In genomic region chr3:24521306-24522154, GRCh38 we compare ENCODE assay signal across 8 cellular contexts. TPM values are rescaled to one million over a fixed set of nuclear protein-coding genes. Genes with fewer than 3 reads are reported as not detected.
DNase-seq lines count a peak whose midpoint lies in the region; ATAC-seq and TF ChIP-seq lines count a peak whose summit lies in the region.

No MANE protein-coding gene starts in this region.

- DNase-seq in GM12865 (ENCODE audit: low read depth) (peak; percentile 24), NCI-H1092 treated with DMSO at 0.1 percent for 48 hours (lab: John Stamatoyannopoulos, UW) (peak; percentile 28), right lobe of liver (peak; percentile 67 to 75 (median 70)), SIG-M5 (lab: John Stamatoyannopoulos, UW) (no peak), RKO (ENCODE audit: low spot score) (no peak), NCI-H2227 (lab: John Stamatoyannopoulos, UW; ENCODE audit: unreplicated experiment) (no peak)

- peak overlapping the region; percentile 48 to 55 for H3K9ac ChIP-seq in stomach smooth muscle (ENCODE audit: low read length in 2 of 2)

- no peak for TF ChIP-seq POLR2A in right lobe of liver (IDR thresholded peaks at IDR 0.05)

- TF ChIP-seq CTCF in GM12865 (IDR thresholded peaks at IDR 0.05; ENCODE audit: insufficient read depth, low read depth, low read length, missing control alignments) (no peak), right lobe of liver (IDR thresholded peaks at IDR 0.05) (peak in 2 of 4 donors; percentile 16 to 26)

- ATAC-seq in right lobe of liver, result peak; percentile 73 to 85 (median 84)

- no peaks in the 10 kb centered on the region for H3K9me3 ChIP-seq in ectodermal cell (ENCODE audit: control insufficient read depth, low read length)
- no peaks in the 10 kb centered on the region for H3K9me3 ChIP-seq in right lobe of liver
- no peaks in the 10 kb centered on the region for H3K9me3 ChIP-seq in stomach smooth muscle (ENCODE audit: control insufficient read depth in 2 of 2, low read length in 2 of 2)

- no peaks in the 10 kb centered on the region for H3K36me3 ChIP-seq in ectodermal cell (ENCODE audit: control insufficient read depth, insufficient read depth, low read length)
- no peaks in the 10 kb centered on the region for H3K36me3 ChIP-seq in right lobe of liver
- no peaks in the 10 kb centered on the region for H3K36me3 ChIP-seq in stomach smooth muscle (ENCODE audit: control insufficient read depth in 2 of 2, insufficient read depth in 2 of 2, low read length in 2 of 2)

- H3K4me3 ChIP-seq in GM12865 (ENCODE audit: low read depth, low read length) (no peak overlapping the region), ectodermal cell (ENCODE audit: insufficient read depth, low read depth, low read length) (peak overlapping the region; percentile 50), right lobe of liver (peak overlapping the region; percentile 63 to 79 (median 67)), stomach smooth muscle (ENCODE audit: low read length in 2 of 2) (peak overlapping the region; percentile 66 to 78)

- peaks cover 66% of the 10 kb centered on the region for H3K27me3 ChIP-seq in ectodermal cell (ENCODE audit: control insufficient read depth, insufficient read depth, low read length, poor library complexity, severe bottlenecking)
- H3K27me3 ChIP-seq in right lobe of liver, result no peaks in the 10 kb centered on the region
- no peaks in the 10 kb centered on the region for H3K27me3 ChIP-seq in stomach smooth muscle (ENCODE audit: control insufficient read depth in 1 of 2, insufficient read depth in 2 of 2, low read length in 2 of 2)

- H3K4me1 ChIP-seq in ectodermal cell (ENCODE audit: control insufficient read depth, insufficient read depth, low read length) (peaks cover 7% of the 10 kb centered on the region), right lobe of liver (peaks cover 0 to 18% (median 7%) of the 10 kb centered on the region in 4 donors), stomach smooth muscle (ENCODE audit: control insufficient read depth, insufficient read depth, low read length) (peaks cover 7% of the 10 kb centered on the region)

- 0 to 1% methylated on average over 86 of the region's 86 CpGs for WGBS in ectodermal cell, 2 experiments
- under 1% methylated on average over 36 of the region's 86 CpGs for WGBS in right lobe of liver (ENCODE audit: insufficient coverage, low coverage, low lambda C conversion rate, missing lambda C conversion rate)

- intact Hi-C loops in right lobe of liver (cut with DNase I), result no loop called here

- H3K27ac ChIP-seq in ectodermal cell (ENCODE audit: insufficient read depth, low read depth, low read length, poor library complexity, severe bottlenecking), result no peak overlapping the region
- peak overlapping the region; percentile 24 to 68 (median 67) for H3K27ac ChIP-seq in right lobe of liver
- H3K27ac ChIP-seq in stomach smooth muscle (ENCODE audit: low read length), result peak overlapping the region; percentile 69

RNA-seq across cellular contexts. Expression of gene THRB, which starts 26.9 kb away (rescaled TPM):
- polyA plus RNA-seq in ectodermal cell (2013, experiment 1 of 4), result 0.30 TPM
- polyA plus RNA-seq in ectodermal cell (2013, experiment 2 of 4), result 0.64 TPM
- polyA plus RNA-seq in ectodermal cell (2013, experiment 3 of 4), result 0.16 TPM
- polyA plus RNA-seq in ectodermal cell (2013, experiment 4 of 4), result 0.41 TPM
- 10 to 100 TPM; 14.5 to 29.5 (median 17.3) TPM for total RNA-seq in right lobe of liver

Comparison
In these comparisons a context has a peak if more than half of its experiments do, and no peak if none do; other contexts are left out.
1. DNase-seq: peak in GM12865 (single experiment), NCI-H1092 treated with DMSO at 0.1 percent for 48 hours (single experiment) and right lobe of liver (3 of 3); none in SIG-M5 (single experiment), RKO (single experiment) and NCI-H2227 (single experiment).